Comparison of ENCODE assay signal across 17 cellular contexts in genomic region chr17:17420561-17421269, GRCh38. TPM values are rescaled to one million over a fixed set of nuclear protein-coding genes. Genes with fewer than 3 reads are reported as not detected.
A peak's percentile ranks its signal among the peaks of the same experiment; 100 is the strongest.
DNase-seq lines count a peak whose midpoint lies in the region; ATAC-seq and TF ChIP-seq lines count a peak whose summit lies in the region.
"Had no signal": no experiment of that assay in that cellular context is flagged by ENCODE, and none has a peak within 500 bp of the region (broad histone marks: within the 10 kb centered on the region; RNA-seq: fewer than 3 reads in every experiment).

No MANE protein-coding gene starts in this region.

- no peaks in the 10 kb centered on the region for H3K27me3 ChIP-seq in right atrium auricular region
- H3K27me3 ChIP-seq: BE2C had no signal

- H3K4me3 ChIP-seq in choroid plexus epithelial cell (ENCODE audit: low read depth, low read length) (no peak overlapping the region), right atrium auricular region (no peak overlapping the region), skin epidermis (no peak overlapping the region)
- H3K4me3 ChIP-seq: esophagus squamous epithelium, PC-9 had no signal

- H3K27ac ChIP-seq in right atrium auricular region (peak overlapping the region; percentile 40 to 76), skin epidermis (peak overlapping the region in 16 of 21 experiments; percentile 17 to 81 (median 55))
- H3K27ac ChIP-seq: PC-9 had no signal

- peaks cover 0 to 58% of the 10 kb centered on the region in 2 donors for H3K4me1 ChIP-seq in right atrium auricular region
- H3K4me1 ChIP-seq: BE2C had no signal

- no peaks in the 10 kb centered on the region for H3K9me3 ChIP-seq in right atrium auricular region
- H3K9me3 ChIP-seq: BE2C had no signal

- ATAC-seq in esophagus mucosa (no peak), HG03378 (IDR thresholded peaks at IDR 0.05; ENCODE audit: unreplicated experiment) (no peak)
- ATAC-seq: natural killer cell treated with Interleukin-12 subunit alpha and Interleukin-12 subunit beta and Interleukin-15 and Interleukin-18, amount 100 ng/mL, for 72 hours had no signal

- no peaks in the 10 kb centered on the region for H3K36me3 ChIP-seq in right atrium auricular region
- H3K36me3 ChIP-seq: BE2C, esophagus squamous epithelium had no signal

- TF ChIP-seq CTCF in choroid plexus epithelial cell (conservative IDR thresholded peaks at IDR 0.05; ENCODE audit: low read depth, low read length) = no peak
- TF ChIP-seq CTCF in right atrium auricular region (IDR thresholded peaks at IDR 0.05) = no peak

- DNase-seq in GF-D8 (lab: John Stamatoyannopoulos, UW) (peak; percentile 15), choroid plexus epithelial cell (ENCODE audit: low read depth) (peak; percentile 82), right atrium auricular region (ENCODE audit: low spot score) (peak; percentile 93), middle frontal gyrus (ENCODE audit: extremely low spot score, low spot score) (no peak), epidermal melanocyte (ENCODE audit: insufficient read length, low spot score) (no peak)
- DNase-seq: activated CD4-positive, alpha-beta T cell treated with anti-CD3 and anti-CD28 coated beads, Interleukin-2, amount 50 U/mL, for 48 hours; BE2C; esophagus squamous epithelium; islet precursor cell; MM.1S; NCI-H2227 treated with DMSO at 0.1 percent for 48 hours; PC-9; stimulated activated CD4-positive, alpha-beta T cell treated with anti-CD3 and anti-CD28 coated beads, Interleukin-15, amount 100 ng/mL, for 24 hours had no signal

RNA-seq across cellular contexts. Expression of gene MED9, which starts 56.1 kb away (rescaled TPM):
- total RNA-seq in right atrium auricular region (10 to 100 TPM; 36.7 to 41.0 TPM), esophagus mucosa (6.5 TPM)

Comparison
In these comparisons a context has a peak if more than half of its experiments do, and no peak if none do; other contexts are left out.
1. DNase-seq: peak in GF-D8 (single experiment), choroid plexus epithelial cell (single experiment) and right atrium auricular region (single experiment); none in middle frontal gyrus (single experiment) and epidermal melanocyte (single experiment).